ENCODE assay signal across 1 cellular context in genomic region chr7:19144661-19145428, GRCh38.
TF ChIP-seq lines count a peak whose summit lies in the region.

Gene FERD3L (minus strand): TSS chr7:19145421. CDS start chr7:19145362, 59 bp downstream.

TF ChIP-seq in SK-N-SH, 30 proteins besides CTCF, POLR2A, EP300 and RAD21 (continued from another document):
- TF ChIP-seq REST (IDR thresholded peaks at IDR 0.05; ENCODE audit: low read depth, low read length) (no peak), EZH2phosphoT487 (IDR thresholded peaks at IDR 0.05; ENCODE audit: borderline replicate concordance, low read depth) (no peak), USF2 (IDR thresholded peaks at IDR 0.05; ENCODE audit: borderline replicate concordance, low read depth, low read length) (no peak)
